Comparison of ENCODE assay signal across 32 cellular contexts in the genomic region with DNA sequence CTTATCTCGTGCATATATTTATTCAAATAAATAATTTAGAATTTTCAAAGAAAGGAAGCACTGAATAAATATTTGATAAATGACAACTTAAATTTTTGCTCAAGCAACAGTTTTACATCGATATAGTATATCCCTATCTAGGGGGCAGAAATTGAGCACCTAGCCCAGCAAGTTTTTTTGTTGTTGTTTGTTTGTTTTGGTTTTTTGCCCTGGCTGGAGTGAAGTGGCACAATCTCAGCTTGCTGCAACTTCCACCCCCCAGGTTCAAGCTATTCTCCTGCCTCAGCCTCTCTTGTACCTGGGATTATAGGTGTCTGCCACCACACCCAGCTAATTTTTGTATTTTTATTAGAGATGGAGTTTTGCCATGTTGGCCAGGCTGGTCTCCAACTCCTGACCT. TPM values are rescaled to one million over a fixed set of nuclear protein-coding genes. Genes with fewer than 3 reads are reported as not detected.
"Had no signal": no experiment of that assay in that cellular context is flagged by ENCODE, and none has a peak within 500 bp of the region (broad histone marks: within the 10 kb centered on the region; RNA-seq: fewer than 3 reads in every experiment).

No MANE protein-coding gene starts in this region.

- H3K9me3 Mint-ChIP-seq: activated naive CD4-positive, alpha-beta T cell treated with anti-CD3 and anti-CD28 coated beads, Interleukin-2, amount 10 ng/mL, durations not matched to agents 7 days and 5 days; activated naive CD8-positive, alpha-beta T cell treated with anti-CD3 and anti-CD28 coated beads, Interleukin-2, amount 10 ng/mL, durations not matched to agents 7 days and 5 days; effector memory CD8-positive, alpha-beta T cell; natural killer cell treated with Interleukin-12 subunit alpha and Interleukin-12 subunit beta and Interleukin-15 and Interleukin-18, amount 100 ng/mL, for 72 hours; stimulated activated effector memory CD8-positive, alpha-beta T cell treated with anti-CD3 and anti-CD28 coated beads, Interleukin-12 subunit alpha, Interleukin-12 subunit beta, amount 100 ng/mL, for 72 hours; stimulated activated naive CD8-positive, alpha-beta T cell treated with anti-CD3 and anti-CD28 coated beads, Interleukin-15, amount 100 ng/mL, for 72 hours; type B pancreatic cell had no signal

- H3K27ac ChIP-seq: brain microvascular endothelial cell, coronary artery, gastroesophageal sphincter, hepatocyte, uterus, VCaP had no signal

- H3K9me3 ChIP-seq: gastroesophageal sphincter, mucosa of descending colon, uterus had no signal

- H3K4me2 ChIP-seq: hepatocyte had no signal

- H3K27me3 Mint-ChIP-seq: activated naive CD4-positive, alpha-beta T cell treated with anti-CD3 and anti-CD28 coated beads, Interleukin-2, amount 10 ng/mL, durations not matched to agents 7 days and 5 days; activated naive CD8-positive, alpha-beta T cell treated with anti-CD3 and anti-CD28 coated beads, Interleukin-2, amount 10 ng/mL, durations not matched to agents 7 days and 5 days; effector memory CD8-positive, alpha-beta T cell; natural killer cell treated with Interleukin-12 subunit alpha and Interleukin-12 subunit beta and Interleukin-15 and Interleukin-18, amount 100 ng/mL, for 72 hours; stimulated activated naive CD8-positive, alpha-beta T cell treated with anti-CD3 and anti-CD28 coated beads, Interleukin-15, amount 100 ng/mL, for 72 hours; type B pancreatic cell had no signal

- H2AFZ ChIP-seq: hepatocyte had no signal

- H3K27me3 ChIP-seq: brain microvascular endothelial cell, gastroesophageal sphincter, hepatocyte, uterus had no signal

- H3K4me3 ChIP-seq: coronary artery, gastroesophageal sphincter, hepatocyte, mucosa of descending colon, skin epidermis, uterus had no signal

- H3K27ac Mint-ChIP-seq: activated naive CD4-positive, alpha-beta T cell treated with anti-CD3 and anti-CD28 coated beads, Interleukin-2, amount 10 ng/mL, durations not matched to agents 7 days and 5 days; activated naive CD8-positive, alpha-beta T cell treated with anti-CD3 and anti-CD28 coated beads, Interleukin-2, amount 10 ng/mL, durations not matched to agents 7 days and 5 days; stimulated activated naive CD8-positive, alpha-beta T cell treated with anti-CD3 and anti-CD28 coated beads, Interleukin-15, amount 100 ng/mL, for 72 hours; type B pancreatic cell had no signal

- H3K4me3 Mint-ChIP-seq: activated naive CD4-positive, alpha-beta T cell treated with anti-CD3 and anti-CD28 coated beads, Interleukin-2, amount 10 ng/mL, durations not matched to agents 7 days and 5 days; activated naive CD8-positive, alpha-beta T cell treated with anti-CD3 and anti-CD28 coated beads, Interleukin-2, amount 10 ng/mL, durations not matched to agents 7 days and 5 days; effector memory CD8-positive, alpha-beta T cell; natural killer cell treated with Interleukin-12 subunit alpha and Interleukin-12 subunit beta and Interleukin-15 and Interleukin-18, amount 100 ng/mL, for 72 hours; stimulated activated effector memory CD8-positive, alpha-beta T cell treated with anti-CD3 and anti-CD28 coated beads, Interleukin-12 subunit alpha, Interleukin-12 subunit beta, amount 100 ng/mL, for 72 hours; stimulated activated naive CD8-positive, alpha-beta T cell treated with anti-CD3 and anti-CD28 coated beads, Interleukin-15, amount 100 ng/mL, for 72 hours; type B pancreatic cell had no signal

- ATAC-seq: effector memory CD8-positive, alpha-beta T cell; gastroesophageal sphincter; left ventricle myocardium superior; mucosa of descending colon; natural killer cell treated with Interleukin-12 subunit alpha and Interleukin-12 subunit beta and Interleukin-15 and Interleukin-18, amount 100 ng/mL, for 72 hours; sciatic nerve; stimulated activated effector memory CD8-positive, alpha-beta T cell treated with anti-CD3 and anti-CD28 coated beads, Interleukin-12 subunit alpha, Interleukin-12 subunit beta, amount 100 ng/mL, for 72 hours; stimulated activated naive CD8-positive, alpha-beta T cell treated with anti-CD3 and anti-CD28 coated beads, Interleukin-15, amount 100 ng/mL, for 72 hours had no signal

- DNase-seq: activated CD4-positive, alpha-beta T cell treated with anti-CD3 and anti-CD28 coated beads for 4 hours; activated CD4-positive, alpha-beta T cell treated with anti-CD3 and anti-CD28 coated beads, Interleukin-2, amount 50 U/mL, for 4 hours; activated effector memory CD4-positive, alpha-beta T cell treated with anti-CD3 and anti-CD28 coated beads, Interleukin-2, amount 50 U/mL, for 16 hours; activated naive CD4-positive, alpha-beta T cell treated with anti-CD3 and anti-CD28 coated beads, Interleukin-2, amount 10 ng/mL, durations not matched to agents 7 days and 5 days; activated naive CD8-positive, alpha-beta T cell treated with anti-CD3 and anti-CD28 coated beads, Interleukin-2, amount 10 ng/mL, durations not matched to agents 7 days and 5 days; brain microvascular endothelial cell; effector memory CD8-positive, alpha-beta T cell; erythroblast; islet precursor cell; left ventricle myocardium superior; mucosa of descending colon; stimulated activated CD4-positive, alpha-beta T cell treated with anti-CD3 and anti-CD28 coated beads, Interleukin-12 subunit alpha, Interleukin-12 subunit beta, amount 100 ng/mL, for 4 hours; stimulated activated CD4-positive, alpha-beta T cell treated with anti-CD3 and anti-CD28 coated beads, Interleukin-4, amount 100 ng/mL, for 1 hour; stimulated activated naive CD8-positive, alpha-beta T cell treated with anti-CD3 and anti-CD28 coated beads, Interleukin-15, amount 100 ng/mL, for 72 hours; substantia nigra; T-helper 9 cell; uterus had no signal

RNA-seq across cellular contexts. Expression of a gene that starts 42.4 kb away (rescaled TPM):
- total RNA-seq: cardiac septum, left ventricle myocardium superior, mesenteric fat pad, myocyte had no signal

RNA-seq across cellular contexts. Expression of a gene that starts 59.4 kb away (rescaled TPM):
- total RNA-seq: activated naive CD8-positive, alpha-beta T cell treated with anti-CD3 and anti-CD28 coated beads, Interleukin-2, amount 10 ng/mL, durations not matched to agents 7 days and 5 days; cardiac septum; gastroesophageal sphincter; hepatocyte; left ventricle myocardium superior; lung microvascular endothelial cell; mesenteric fat pad; mucosa of descending colon; myocyte; natural killer cell treated with Interleukin-12 subunit alpha and Interleukin-12 subunit beta and Interleukin-15 and Interleukin-18, amount 100 ng/mL, for 72 hours; osteocyte; posterior vena cava; sciatic nerve; uterus had no signal
- polyA plus RNA-seq: hepatocyte had no signal
